Comparison of ENCODE assay signal across 31 cellular contexts in genomic region chr2:3730646-3731045, GRCh38. TPM values are rescaled to one million over a fixed set of nuclear protein-coding genes. Genes with fewer than 3 reads are reported as not detected.
DNase-seq lines count a peak whose midpoint lies in the region; ATAC-seq, FAIRE-seq and TF ChIP-seq lines count a peak whose summit lies in the region.
"Had no signal": no experiment of that assay in that cellular context is flagged by ENCODE, and none has a peak within 500 bp of the region (broad histone marks: within the 10 kb centered on the region; RNA-seq: fewer than 3 reads in every experiment).

No MANE protein-coding gene starts in this region.

- peak; percentile 72 for FAIRE-seq in bronchial epithelial cell (lab: Jason Lieb, UNC)

- BruUV-seq in PC-3 (replicated peaks; lab: Mats Ljungman, UMichigan): no TSS peak

- TF ChIP-seq CTCF in PC-3 (conservative IDR thresholded peaks at IDR 0.05; ENCODE audit: low read depth, low read length) (no peak), bronchial epithelial cell (IDR thresholded peaks at IDR 0.05; ENCODE audit: insufficient read depth, low read length, severe bottlenecking) (no peak)

- no peaks in the 10 kb centered on the region for H4K20me1 ChIP-seq in PC-3 (ENCODE audit: low read length)
- H4K20me1 ChIP-seq: BLaER1 treated with 17β-estradiol and CSF1 and Interleukin-3, amounts not matched to agents 10 nM and 100 nM had no signal

- H3K9ac ChIP-seq in PC-3 (ENCODE audit: low read length): no peak overlapping the region
- H3K9ac ChIP-seq: BLaER1 treated with 17β-estradiol and CSF1 and Interleukin-3, amounts not matched to agents 10 nM and 100 nM; SK-N-SH had no signal

- H3K27ac ChIP-seq in PC-3 (ENCODE audit: low read length): no peak overlapping the region
- H3K27ac ChIP-seq: BLaER1 treated with 17β-estradiol and CSF1 and Interleukin-3, amounts not matched to agents 10 nM and 100 nM; dorsolateral prefrontal cortex; upper lobe of left lung had no signal

- intact Hi-C loops in PC-3 (cut with micrococcal nuclease): no loop called here

- H2AFZ ChIP-seq in PC-3 (ENCODE audit: low read length): no peak overlapping the region
- H2AFZ ChIP-seq: GM23338 had no signal

- no peaks in the 10 kb centered on the region for H3K79me2 ChIP-seq in PC-3 (ENCODE audit: low read length)

- H3K4me2 ChIP-seq in PC-3 (ENCODE audit: low read length): 0 out of 2 replicates have a peak overlapping the region, but pooled peaks have one; percentile 3
- H3K4me2 ChIP-seq: BLaER1 treated with 17β-estradiol and CSF1 and Interleukin-3, amounts not matched to agents 10 nM and 100 nM; GM23338; SK-N-SH had no signal

- H3K9me3 ChIP-seq in PC-3 (ENCODE audit: low read length): no peaks in the 10 kb centered on the region
- H3K9me3 ChIP-seq: BLaER1 treated with 17β-estradiol and CSF1 and Interleukin-3, amounts not matched to agents 10 nM and 100 nM; Caco-2; SK-N-SH; upper lobe of left lung had no signal

- H3F3A ChIP-seq in PC-3 (ENCODE audit: low read length, unreplicated experiment): no peaks in the 10 kb centered on the region

- POLR2A ChIA-PET in PC-3 (lab: Charles Lee; ENCODE audit: unreplicated experiment): no interaction called here

- no peaks in the 10 kb centered on the region for H3K9me2 ChIP-seq in PC-3 (replicated peaks; ENCODE audit: low read length)
- H3K9me2 ChIP-seq: SK-N-SH had no signal

- CTCF ChIA-PET in PC-3 (lab: Charles Lee): interaction anchor here (0.6 to 0.7 kb wide), 2 partner anchors 55 to 77 kb away, joined by 3 to 4 read pairs; no protein-coding TSS in a partner anchor

- no peaks in the 10 kb centered on the region for H3K36me3 ChIP-seq in PC-3 (ENCODE audit: low read depth, low read length)
- H3K36me3 ChIP-seq in bronchial epithelial cell (ENCODE audit: control insufficient read depth, insufficient read depth, low read length): no peaks in the 10 kb centered on the region
- H3K36me3 ChIP-seq: BLaER1 treated with 17β-estradiol and CSF1 and Interleukin-3, amounts not matched to agents 10 nM and 100 nM; upper lobe of left lung had no signal

- H3K27me3 ChIP-seq in PC-3 (ENCODE audit: low read length): peaks cover 43% of the 10 kb centered on the region
- H3K27me3 ChIP-seq in bronchial epithelial cell (ENCODE audit: control insufficient read depth, insufficient read depth, low read length): no peaks in the 10 kb centered on the region
- H3K27me3 ChIP-seq: BLaER1 treated with 17β-estradiol and CSF1 and Interleukin-3, amounts not matched to agents 10 nM and 100 nM; upper lobe of left lung had no signal

- H3K4me3 ChIP-seq in PC-3 (ENCODE audit: low read length) (no peak overlapping the region), bronchial epithelial cell (ENCODE audit: low read depth, low read length) (no peak overlapping the region)
- H3K4me3 ChIP-seq: BLaER1 treated with 17β-estradiol and CSF1 and Interleukin-3, amounts not matched to agents 10 nM and 100 nM; dorsolateral prefrontal cortex; GM23338; lung; upper lobe of left lung had no signal

- peaks cover 6% of the 10 kb centered on the region; the same call in 1 of the 2 replicates for H3K4me1 ChIP-seq in PC-3 (ENCODE audit: insufficient read depth, low read length)
- H3K4me1 ChIP-seq: Caco-2 had no signal

- peak; percentile 74 for DNase-seq in Daoy (ENCODE audit: low read depth)
- DNase-seq in PC-3: peak; percentile 88
- peak; percentile 37 for DNase-seq in bronchial epithelial cell (ENCODE audit: low read depth)
- peak; percentile 49 for DNase-seq in kidney tubule cell (ENCODE audit: low spot score)
- no peak for DNase-seq in midbrain (lab: John Stamatoyannopoulos, UW)
- no peak for DNase-seq in NCI-H2029 (lab: John Stamatoyannopoulos, UW)
- DNase-seq: activated CD8-positive, alpha-beta T cell treated with anti-CD3 and anti-CD28 coated beads, Interleukin-2, amount 10 ng/mL, durations not matched to agents 7 days and 5 days; activated T-cell treated with anti-CD3 and anti-CD28 coated beads for 4 hours; aorta; Caco-2; DMS79; dorsolateral prefrontal cortex; NCI-H1105 treated with DMSO at 0.1 percent for 48 hours; NCI-H2081 treated with DMSO at 0.1 percent for 48 hours; NCI-H226; NCI-H69; posterior cingulate gyrus; SK-N-SH; stimulated activated CD4-positive, alpha-beta T cell treated with anti-CD3 and anti-CD28 coated beads, Interleukin-4, amount 100 ng/mL, for 24 hours; T-helper 17 cell; upper lobe of left lung had no signal

- ATAC-seq in PC-3 (peak; percentile 52), HG03565 (IDR thresholded peaks at IDR 0.05; ENCODE audit: unreplicated experiment) (no peak), GM19035 (IDR thresholded peaks at IDR 0.05; ENCODE audit: unreplicated experiment) (no peak)
- ATAC-seq: activated CD8-positive, alpha-beta T cell treated with anti-CD3 and anti-CD28 coated beads, Interleukin-2, amount 10 ng/mL, durations not matched to agents 7 days and 5 days; activated naive CD4-positive, alpha-beta T cell treated with anti-CD3 and anti-CD28 coated beads, Interleukin-2, amount 50 U/mL, for 72 hours; GM23338; sciatic nerve; stimulated activated effector memory CD8-positive, alpha-beta T cell treated with anti-CD3 and anti-CD28 coated beads, Interleukin-12 subunit alpha, Interleukin-12 subunit beta, amount 100 ng/mL, for 72 hours; T-helper 17 cell had no signal

RNA-seq across cellular contexts. Expression of gene DCDC2C, which starts 27.3 kb away (rescaled TPM):
- not detected in 2 replicates for total RNA-seq in Daoy (2014; rRNA removed; shearing (Covaris generic))
- not detected in 2 replicates for total RNA-seq in PC-3 (2014; rRNA removed)
- total RNA-seq in bronchial epithelial cell: not detected in 2 replicates
- total RNA-seq: activated CD8-positive, alpha-beta T cell treated with anti-CD3 and anti-CD28 coated beads, Interleukin-2, amount 10 ng/mL, durations not matched to agents 7 days and 5 days; activated naive CD4-positive, alpha-beta T cell treated with anti-CD3 and anti-CD28 coated beads, Interleukin-2, amount 50 U/mL, for 72 hours; Caco-2; GM23338; neural crest cell; subcutaneous adipose tissue; T-helper 17 cell; upper lobe of left lung had no signal

Comparison
In these comparisons a context has a peak if more than half of its experiments do, and no peak if none do; other contexts are left out.
1. DNase-seq: peak in Daoy (single experiment), PC-3 (single experiment), bronchial epithelial cell (single experiment) and kidney tubule cell (single experiment); none in midbrain (single experiment) and NCI-H2029 (single experiment).